Comparison of ENCODE assay signal across 2 cellular contexts in genomic region chr5:98637607-98638006, GRCh38.
TF ChIP-seq lines count a peak whose summit lies in the region.

No MANE protein-coding gene starts in this region.

TF ChIP-seq in SK-N-SH, 30 proteins besides CTCF, POLR2A, EP300 and RAD21 (continued from another document):
- TF ChIP-seq, protein P1, sequence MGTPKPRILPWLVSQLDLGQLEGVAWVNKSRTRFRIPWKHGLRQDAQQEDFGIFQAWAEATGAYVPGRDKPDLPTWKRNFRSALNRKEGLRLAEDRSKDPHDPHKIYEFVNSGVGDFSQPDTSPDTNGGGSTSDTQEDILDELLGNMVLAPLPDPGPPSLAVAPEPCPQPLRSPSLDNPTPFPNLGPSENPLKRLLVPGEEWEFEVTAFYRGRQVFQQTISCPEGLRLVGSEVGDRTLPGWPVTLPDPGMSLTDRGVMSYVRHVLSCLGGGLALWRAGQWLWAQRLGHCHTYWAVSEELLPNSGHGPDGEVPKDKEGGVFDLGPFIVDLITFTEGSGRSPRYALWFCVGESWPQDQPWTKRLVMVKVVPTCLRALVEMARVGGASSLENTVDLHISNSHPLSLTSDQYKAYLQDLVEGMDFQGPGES (IDR thresholded peaks at IDR 0.05; ENCODE audit: low read depth, low read length): no peak
- TF ChIP-seq MEF2A (IDR thresholded peaks at IDR 0.05; ENCODE audit: borderline replicate concordance, low read depth): no peak

TF ChIP-seq in SK-N-SH treated with all-trans-retinoic acid at 6 μM for 48 hours, 23 proteins besides CTCF, POLR2A, EP300 and RAD21 (continued from another document):
- TF ChIP-seq PATZ1 (CRISPR knock-in tag; IDR thresholded peaks at IDR 0.05; ENCODE audit: borderline replicate concordance) (no peak), ZFP3 (CRISPR knock-in tag; IDR thresholded peaks at IDR 0.05) (no peak)
